In genomic region chr3:114841515-114841914, GRCh38 we compare ENCODE assay signal across 21 cellular contexts.
A peak's percentile ranks its signal among the peaks of the same experiment; 100 is the strongest.
DNase-seq lines count a peak whose midpoint lies in the region; FAIRE-seq and TF ChIP-seq lines count a peak whose summit lies in the region.
"Had no signal": no experiment of that assay in that cellular context is flagged by ENCODE, and none has a peak within 500 bp of the region (broad histone marks: within the 10 kb centered on the region; RNA-seq: fewer than 3 reads in every experiment).

No MANE protein-coding gene starts in this region.

- H3K9me3 ChIP-seq in astrocyte (ENCODE audit: insufficient read depth, low read depth, low read length) (no peaks in the 10 kb centered on the region), PC-9 (ENCODE audit: insufficient read depth, low read depth) (no peaks in the 10 kb centered on the region)
- H3K9me3 ChIP-seq: BLaER1, MG63 had no signal

- no peaks in the 10 kb centered on the region for H4K20me1 ChIP-seq in astrocyte (ENCODE audit: insufficient read depth, low read length)
- no peaks in the 10 kb centered on the region for H4K20me1 ChIP-seq in PC-9 (ENCODE audit: insufficient read depth)
- H4K20me1 ChIP-seq: BLaER1 had no signal

- H3K9me3 Mint-ChIP-seq in astrocyte (ENCODE audit: unreplicated experiment), result peaks cover 3% of the 10 kb centered on the region
- H3K9me3 Mint-ChIP-seq: CD8-positive, alpha-beta memory T cell had no signal

- no peaks in the 10 kb centered on the region for H3K27me3 Mint-ChIP-seq in astrocyte (ENCODE audit: low read depth, unreplicated experiment)
- H3K27me3 Mint-ChIP-seq: CD8-positive, alpha-beta memory T cell had no signal

- CTCF ChIA-PET in PC-9 (lab: Charles Lee), result interaction anchor here (0.9 kb wide), 1 partner anchor 9 kb away, joined by 4 read pairs; no protein-coding TSS in a partner anchor

- no peak overlapping the region for H2AFZ ChIP-seq in astrocyte (ENCODE audit: low read depth, low read length)
- H2AFZ ChIP-seq in PC-9, result no peak overlapping the region

- peaks cover 1% of the 10 kb centered on the region for H3K36me3 Mint-ChIP-seq in astrocyte (ENCODE audit: low read depth, unreplicated experiment)

- POLR2A ChIA-PET in PC-9 (lab: Charles Lee; ENCODE audit: unreplicated experiment), result no interaction called here

- DNase-seq in EH (ENCODE audit: low read depth) (peak; percentile 5), HT1080 (ENCODE audit: low read depth) (peak; percentile 70), astrocyte (ENCODE audit: low read depth) (peak; percentile 6), iris pigment epithelial cell (ENCODE audit: low read depth) (peak; percentile 9), PC-9 (no peak), occipital lobe (lab: John Stamatoyannopoulos, UW) (no peak), SKM-1 treated with dmso at 0.1 percent for 144 hours (lab: John Stamatoyannopoulos, UW; ENCODE audit: unreplicated experiment) (no peak)
- DNase-seq: CD8-positive, alpha-beta memory T cell; DMS79 treated with DMSO at 0.1 percent for 48 hours; GF-D8; MG63; NCI-H1092 treated with DMSO at 0.1 percent for 48 hours; NCI-H1694; NCI-H2227 treated with DMSO at 0.1 percent for 48 hours; NCI-H526 treated with DMSO at 0.1 percent for 48 hours had no signal

- H3K27ac ChIP-seq in astrocyte (ENCODE audit: low read depth, low read length) (no peak overlapping the region), PC-9 (no peak overlapping the region)
- H3K27ac ChIP-seq: BLaER1, KMS-11 had no signal

- no peak overlapping the region for H3K9ac ChIP-seq in astrocyte (ENCODE audit: low read length)
- H3K9ac ChIP-seq: BLaER1, KMS-11 had no signal

- H3K4me1 ChIP-seq in astrocyte (ENCODE audit: insufficient read depth, low read length) (no peaks in the 10 kb centered on the region), PC-9 (replicated peaks; ENCODE audit: insufficient read depth) (no peaks in the 10 kb centered on the region)
- H3K4me1 ChIP-seq: BLaER1 had no signal

- H3K4me2 ChIP-seq in astrocyte (ENCODE audit: low read length) (no peak overlapping the region), PC-9 (no peak overlapping the region)
- H3K4me2 ChIP-seq: BLaER1, KMS-11 had no signal

- intact Hi-C loops in PC-9 (cut with micrococcal nuclease; ENCODE audit: unreplicated experiment), result no loop called here

- no peaks in the 10 kb centered on the region for H3K27me3 ChIP-seq in astrocyte (ENCODE audit: insufficient read depth, low read length)
- H3K27me3 ChIP-seq in PC-9 (ENCODE audit: insufficient read depth, low read depth), result no peaks in the 10 kb centered on the region
- H3K27me3 ChIP-seq: BLaER1, MG63 had no signal

- no peak overlapping the region for H3K4me3 Mint-ChIP-seq in astrocyte (ENCODE audit: unreplicated experiment)
- H3K4me3 Mint-ChIP-seq: CD8-positive, alpha-beta memory T cell had no signal

- H3K9me2 ChIP-seq in PC-9 (ENCODE audit: insufficient read depth), result no peaks in the 10 kb centered on the region

- no peaks in the 10 kb centered on the region for H3F3A ChIP-seq in PC-9 (ENCODE audit: insufficient read depth, low read depth)

- TF ChIP-seq CTCF in astrocyte (IDR thresholded peaks at IDR 0.05; ENCODE audit: insufficient read depth, low read depth, low read length), result no peak
- no peak for TF ChIP-seq CTCF in PC-9 (conservative IDR thresholded peaks at IDR 0.05)

- H3K79me2 ChIP-seq in astrocyte (ENCODE audit: insufficient read depth, low read length), result no peaks in the 10 kb centered on the region
- H3K79me2 ChIP-seq in PC-9 (ENCODE audit: low read depth), result no peaks in the 10 kb centered on the region

- no TSS peak for BruUV-seq in PC-9 (replicated peaks; lab: Mats Ljungman, UMichigan)

- no peak overlapping the region for H3K27ac Mint-ChIP-seq in astrocyte (ENCODE audit: unreplicated experiment)

- H3K36me3 ChIP-seq in astrocyte (ENCODE audit: insufficient read depth, low read length), result no peaks in the 10 kb centered on the region
- no peaks in the 10 kb centered on the region for H3K36me3 ChIP-seq in PC-9 (ENCODE audit: low read depth)
- H3K36me3 ChIP-seq: BLaER1, MG63 had no signal

- no peak for FAIRE-seq in astrocyte (lab: Jason Lieb, UNC)
- FAIRE-seq: A204.1, GM12891, GM18507, H1 had no signal

- H3K4me1 Mint-ChIP-seq in astrocyte (ENCODE audit: low read depth, unreplicated experiment), result peaks cover 5% of the 10 kb centered on the region

- H3K4me3 ChIP-seq in astrocyte (ENCODE audit: insufficient read depth, low read depth, low read length) (no peak overlapping the region), PC-9 (no peak overlapping the region)
- H3K4me3 ChIP-seq: BLaER1, MG63 had no signal

Comparison
In these comparisons a context has a peak if more than half of its experiments do, and no peak if none do; other contexts are left out.
1. DNase-seq: peak in EH (single experiment), HT1080 (single experiment), astrocyte (single experiment) and iris pigment epithelial cell (single experiment); none in PC-9 (0 of 2), occipital lobe (single experiment) and SKM-1 treated with dmso at 0.1 percent for 144 hours (single experiment).